ENCODE assay signal across 12 cellular contexts in genomic region chr19:51738523-51738922, GRCh38. TPM values are rescaled to one million over a fixed set of nuclear protein-coding genes. Genes with fewer than 3 reads are reported as not detected.
"Had no signal": no experiment of that assay in that cellular context is flagged by ENCODE, and none has a peak within 500 bp of the region (broad histone marks: within the 10 kb centered on the region; RNA-seq: fewer than 3 reads in every experiment).

No MANE protein-coding gene starts in this region.

RNA-seq across cellular contexts. Expression of gene FPR1, which starts 13.2 kb away (rescaled TPM):
- total RNA-seq: kidney epithelial cell, lung microvascular endothelial cell, mesothelial cell of epicardium had no signal

RNA-seq across cellular contexts. Expression of gene HAS1, which starts 14.7 kb away (rescaled TPM):
- total RNA-seq: kidney, kidney epithelial cell, left lobe of liver, lower lobe of right lung had no signal
- polyA plus RNA-seq: immature natural killer cell had no signal

RNA-seq across cellular contexts. Expression of gene FPR2, which starts 22.5 kb away (rescaled TPM):
- total RNA-seq: hepatocyte, kidney epithelial cell, lung microvascular endothelial cell, mammary epithelial cell, mesothelial cell of epicardium, mucosa of gallbladder, myocyte had no signal
- polyA plus RNA-seq: hepatocyte, immature natural killer cell had no signal

RNA-seq across cellular contexts. Expression of gene FPR3, which starts 56.4 kb away (rescaled TPM):
- total RNA-seq: hepatocyte, kidney epithelial cell, mammary epithelial cell, mesothelial cell of epicardium, myocyte had no signal
- polyA plus RNA-seq: hepatocyte, immature natural killer cell, keratinocyte, mammary epithelial cell had no signal
